Comparison of ENCODE assay signal across 2 cellular contexts in genomic region chr11:64923944-64924909, GRCh38.
TF ChIP-seq lines count a peak whose summit lies in the region.

PPP2R5B (plus strand) TSS chr11:64924689; CDS start chr11:64925735, 1,046 bp downstream.

TF ChIP-seq in IMR-90, 13 proteins besides CTCF, POLR2A, EP300 and RAD21:
- TF ChIP-seq MAZ (IDR thresholded peaks at IDR 0.05; ENCODE audit: borderline replicate concordance, low read depth, low read length) (peak; percentile 97), NFE2L2 (IDR thresholded peaks at IDR 0.05; ENCODE audit: low read depth, low read length) (no peak), ELK1 (IDR thresholded peaks at IDR 0.05; ENCODE audit: borderline replicate concordance, low read depth, low read length) (no peak), RFX5 (IDR thresholded peaks at IDR 0.05; ENCODE audit: low read depth, low read length) (no peak), BHLHE40 (IDR thresholded peaks at IDR 0.05; ENCODE audit: low read depth, low read length) (peak; percentile 61; the same call in 1 of the 2 replicates), MXI1 (IDR thresholded peaks at IDR 0.05; ENCODE audit: borderline replicate concordance, low read depth, low read length) (peak; percentile 72; the same call in 1 of the 2 replicates), MAFK (IDR thresholded peaks at IDR 0.05; ENCODE audit: low read depth, low read length) (no peak), FOS (IDR thresholded peaks at IDR 0.05; ENCODE audit: low read depth, low read length) (peak; percentile 87), CEBPB (IDR thresholded peaks at IDR 0.05; ENCODE audit: low read depth, low read length) (peak; percentile 63), SMC3 (IDR thresholded peaks at IDR 0.05; ENCODE audit: low read depth, low read length) (no peak), RCOR1 (IDR thresholded peaks at IDR 0.05; ENCODE audit: insufficient replicate concordance, low read length) (peak; percentile 16), CHD1 (IDR thresholded peaks at IDR 0.05; ENCODE audit: low read depth, low read length) (no peak)
- TF ChIP-seq, protein P1, sequence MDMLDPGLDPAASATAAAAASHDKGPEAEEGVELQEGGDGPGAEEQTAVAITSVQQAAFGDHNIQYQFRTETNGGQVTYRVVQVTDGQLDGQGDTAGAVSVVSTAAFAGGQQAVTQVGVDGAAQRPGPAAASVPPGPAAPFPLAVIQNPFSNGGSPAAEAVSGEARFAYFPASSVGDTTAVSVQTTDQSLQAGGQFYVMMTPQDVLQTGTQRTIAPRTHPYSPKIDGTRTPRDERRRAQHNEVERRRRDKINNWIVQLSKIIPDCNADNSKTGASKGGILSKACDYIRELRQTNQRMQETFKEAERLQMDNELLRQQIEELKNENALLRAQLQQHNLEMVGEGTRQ (IDR thresholded peaks at IDR 0.05; ENCODE audit: low read depth, low read length) = no peak; the same call in 1 of the 2 replicates
TF ChIP-seq in IMR-90: peak in this region for 6.

TF ChIP-seq in endothelial cell of umbilical vein, 7 proteins besides CTCF, POLR2A, EP300 and RAD21:
- TF ChIP-seq FOS (IDR thresholded peaks at IDR 0.05; ENCODE audit: borderline replicate concordance, insufficient read depth, low read length) (peak; percentile 94), POLR2AphosphoS5 (IDR thresholded peaks at IDR 0.05; ENCODE audit: insufficient read depth, low read depth, low read length) (peak; percentile 49), MAX (IDR thresholded peaks at IDR 0.05; ENCODE audit: insufficient read depth, insufficient read length) (no peak), JUN (IDR thresholded peaks at IDR 0.05; ENCODE audit: borderline replicate concordance, insufficient read depth, insufficient read length, low read depth) (peak; percentile 86)
